ENCODE assay signal across 1 cellular context in the genomic region with DNA sequence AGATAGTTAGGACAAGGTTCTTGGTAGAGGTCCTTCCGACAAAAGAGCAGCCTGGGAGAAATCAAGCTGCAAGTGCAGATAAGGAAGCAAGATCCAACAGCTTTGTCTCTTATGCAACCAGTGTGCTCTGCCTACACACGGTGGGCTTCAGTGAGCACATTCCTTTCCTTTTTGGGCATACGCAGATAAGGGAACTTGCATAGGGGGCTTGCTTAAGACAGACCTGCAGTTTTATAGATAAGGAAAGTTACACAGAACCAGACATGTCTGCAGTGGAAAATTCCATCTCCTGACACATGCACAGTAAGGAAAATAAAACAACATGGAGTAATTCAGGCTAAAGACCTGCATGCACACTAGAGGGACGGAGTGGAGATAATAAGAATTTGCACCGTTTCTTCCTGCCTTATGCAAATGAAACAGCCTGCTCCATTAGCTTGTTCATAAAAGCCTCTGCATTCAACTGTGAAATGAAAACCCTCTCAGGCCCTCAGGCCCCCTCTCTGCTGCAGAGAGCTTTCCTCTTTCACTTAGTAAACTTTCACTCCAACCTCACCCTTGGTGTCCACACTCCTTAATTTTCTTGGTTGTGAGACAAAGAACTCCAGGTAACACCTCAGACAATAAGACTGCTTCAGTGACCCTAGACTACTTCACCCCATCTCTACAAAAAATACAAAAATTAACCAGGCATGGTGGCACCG.
A peak's percentile ranks its signal among the peaks of the same experiment; 100 is the strongest.
TF ChIP-seq lines count a peak whose summit lies in the region.

No MANE protein-coding gene starts in this region.

TF ChIP-seq in K562, 482 proteins besides CTCF, POLR2A, EP300 and RAD21 (continued from another document and continues in another):
- TF ChIP-seq, protein P1, sequence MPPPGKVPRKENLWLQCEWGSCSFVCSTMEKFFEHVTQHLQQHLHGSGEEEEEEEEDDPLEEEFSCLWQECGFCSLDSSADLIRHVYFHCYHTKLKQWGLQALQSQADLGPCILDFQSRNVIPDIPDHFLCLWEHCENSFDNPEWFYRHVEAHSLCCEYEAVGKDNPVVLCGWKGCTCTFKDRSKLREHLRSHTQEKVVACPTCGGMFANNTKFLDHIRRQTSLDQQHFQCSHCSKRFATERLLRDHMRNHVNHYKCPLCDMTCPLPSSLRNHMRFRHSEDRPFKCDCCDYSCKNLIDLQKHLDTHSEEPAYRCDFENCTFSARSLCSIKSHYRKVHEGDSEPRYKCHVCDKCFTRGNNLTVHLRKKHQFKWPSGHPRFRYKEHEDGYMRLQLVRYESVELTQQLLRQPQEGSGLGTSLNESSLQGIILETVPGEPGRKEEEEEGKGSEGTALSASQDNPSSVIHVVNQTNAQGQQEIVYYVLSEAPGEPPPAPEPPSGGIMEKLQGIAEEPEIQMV (tag; conservative IDR thresholded peaks at IDR 0.05; ENCODE audit: low read depth): peak; percentile 94
- no peak; the same call in 1 of the 2 replicates for TF ChIP-seq ZNF785 (CRISPR knock-in tag; IDR thresholded peaks at IDR 0.05)
- TF ChIP-seq TOE1 (IDR thresholded peaks at IDR 0.05; ENCODE audit: borderline replicate concordance): peak; percentile 79
- TF ChIP-seq TOE1 (CRISPR knock-in tag; IDR thresholded peaks at IDR 0.05; ENCODE audit: borderline replicate concordance, low read depth): no peak
- TF ChIP-seq PML (IDR thresholded peaks at IDR 0.05; ENCODE audit: low read length): peak; percentile 100
- TF ChIP-seq, protein P2, sequence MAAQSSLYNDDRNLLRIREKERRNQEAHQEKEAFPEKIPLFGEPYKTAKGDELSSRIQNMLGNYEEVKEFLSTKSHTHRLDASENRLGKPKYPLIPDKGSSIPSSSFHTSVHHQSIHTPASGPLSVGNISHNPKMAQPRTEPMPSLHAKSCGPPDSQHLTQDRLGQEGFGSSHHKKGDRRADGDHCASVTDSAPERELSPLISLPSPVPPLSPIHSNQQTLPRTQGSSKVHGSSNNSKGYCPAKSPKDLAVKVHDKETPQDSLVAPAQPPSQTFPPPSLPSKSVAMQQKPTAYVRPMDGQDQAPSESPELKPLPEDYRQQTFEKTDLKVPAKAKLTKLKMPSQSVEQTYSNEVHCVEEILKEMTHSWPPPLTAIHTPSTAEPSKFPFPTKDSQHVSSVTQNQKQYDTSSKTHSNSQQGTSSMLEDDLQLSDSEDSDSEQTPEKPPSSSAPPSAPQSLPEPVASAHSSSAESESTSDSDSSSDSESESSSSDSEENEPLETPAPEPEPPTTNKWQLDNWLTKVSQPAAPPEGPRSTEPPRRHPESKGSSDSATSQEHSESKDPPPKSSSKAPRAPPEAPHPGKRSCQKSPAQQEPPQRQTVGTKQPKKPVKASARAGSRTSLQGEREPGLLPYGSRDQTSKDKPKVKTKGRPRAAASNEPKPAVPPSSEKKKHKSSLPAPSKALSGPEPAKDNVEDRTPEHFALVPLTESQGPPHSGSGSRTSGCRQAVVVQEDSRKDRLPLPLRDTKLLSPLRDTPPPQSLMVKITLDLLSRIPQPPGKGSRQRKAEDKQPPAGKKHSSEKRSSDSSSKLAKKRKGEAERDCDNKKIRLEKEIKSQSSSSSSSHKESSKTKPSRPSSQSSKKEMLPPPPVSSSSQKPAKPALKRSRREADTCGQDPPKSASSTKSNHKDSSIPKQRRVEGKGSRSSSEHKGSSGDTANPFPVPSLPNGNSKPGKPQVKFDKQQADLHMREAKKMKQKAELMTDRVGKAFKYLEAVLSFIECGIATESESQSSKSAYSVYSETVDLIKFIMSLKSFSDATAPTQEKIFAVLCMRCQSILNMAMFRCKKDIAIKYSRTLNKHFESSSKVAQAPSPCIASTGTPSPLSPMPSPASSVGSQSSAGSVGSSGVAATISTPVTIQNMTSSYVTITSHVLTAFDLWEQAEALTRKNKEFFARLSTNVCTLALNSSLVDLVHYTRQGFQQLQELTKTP (IDR thresholded peaks at IDR 0.05; ENCODE audit: low read depth in 1 of 2, partially characterized antibody in 2 of 2): peak; percentile 41 to 95
- TF ChIP-seq ZKSCAN3 (CRISPR knock-in tag; IDR thresholded peaks at IDR 0.05): peak; percentile 61; the same call in 1 of the 2 replicates
- TF ChIP-seq SAFB2 (IDR thresholded peaks at IDR 0.05; ENCODE audit: borderline replicate concordance, low read depth, low read length, severe bottlenecking): no peak
- TF ChIP-seq ASH1L (IDR thresholded peaks at IDR 0.05; ENCODE audit: borderline replicate concordance, low read depth, partially characterized antibody): peak; percentile 35
- peak; percentile 93 for TF ChIP-seq EGR1 (conservative IDR thresholded peaks at IDR 0.05)
- peak; percentile 94; the same call in 1 of the 2 replicates for TF ChIP-seq ZNF197 (CRISPR knock-in tag; IDR thresholded peaks at IDR 0.05; ENCODE audit: low read depth)
- TF ChIP-seq NFXL1 (CRISPR knock-in tag; IDR thresholded peaks at IDR 0.05): peak; percentile 71; the same call in 1 of the 2 replicates
- peak; percentile 86 for TF ChIP-seq ETV5 (CRISPR knock-in tag; IDR thresholded peaks at IDR 0.05; ENCODE audit: low read depth)
- TF ChIP-seq, protein P3, sequence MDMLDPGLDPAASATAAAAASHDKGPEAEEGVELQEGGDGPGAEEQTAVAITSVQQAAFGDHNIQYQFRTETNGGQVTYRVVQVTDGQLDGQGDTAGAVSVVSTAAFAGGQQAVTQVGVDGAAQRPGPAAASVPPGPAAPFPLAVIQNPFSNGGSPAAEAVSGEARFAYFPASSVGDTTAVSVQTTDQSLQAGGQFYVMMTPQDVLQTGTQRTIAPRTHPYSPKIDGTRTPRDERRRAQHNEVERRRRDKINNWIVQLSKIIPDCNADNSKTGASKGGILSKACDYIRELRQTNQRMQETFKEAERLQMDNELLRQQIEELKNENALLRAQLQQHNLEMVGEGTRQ (CRISPR knock-in tag; IDR thresholded peaks at IDR 0.05): no peak
- TF ChIP-seq, protein P4, sequence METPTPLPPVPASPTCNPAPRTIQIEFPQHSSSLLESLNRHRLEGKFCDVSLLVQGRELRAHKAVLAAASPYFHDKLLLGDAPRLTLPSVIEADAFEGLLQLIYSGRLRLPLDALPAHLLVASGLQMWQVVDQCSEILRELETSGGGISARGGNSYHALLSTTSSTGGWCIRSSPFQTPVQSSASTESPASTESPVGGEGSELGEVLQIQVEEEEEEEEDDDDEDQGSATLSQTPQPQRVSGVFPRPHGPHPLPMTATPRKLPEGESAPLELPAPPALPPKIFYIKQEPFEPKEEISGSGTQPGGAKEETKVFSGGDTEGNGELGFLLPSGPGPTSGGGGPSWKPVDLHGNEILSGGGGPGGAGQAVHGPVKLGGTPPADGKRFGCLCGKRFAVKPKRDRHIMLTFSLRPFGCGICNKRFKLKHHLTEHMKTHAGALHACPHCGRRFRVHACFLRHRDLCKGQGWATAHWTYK (CRISPR knock-in tag; IDR thresholded peaks at IDR 0.05): peak; percentile 99
- peak; percentile 98 for TF ChIP-seq KDM2B (CRISPR knock-in tag; IDR thresholded peaks at IDR 0.05)
- TF ChIP-seq CCNT2 (IDR thresholded peaks at IDR 0.05; ENCODE audit: borderline replicate concordance, extremely low read depth, insufficient read length, low read depth, low read length): peak; percentile 100
- TF ChIP-seq, protein P5, sequence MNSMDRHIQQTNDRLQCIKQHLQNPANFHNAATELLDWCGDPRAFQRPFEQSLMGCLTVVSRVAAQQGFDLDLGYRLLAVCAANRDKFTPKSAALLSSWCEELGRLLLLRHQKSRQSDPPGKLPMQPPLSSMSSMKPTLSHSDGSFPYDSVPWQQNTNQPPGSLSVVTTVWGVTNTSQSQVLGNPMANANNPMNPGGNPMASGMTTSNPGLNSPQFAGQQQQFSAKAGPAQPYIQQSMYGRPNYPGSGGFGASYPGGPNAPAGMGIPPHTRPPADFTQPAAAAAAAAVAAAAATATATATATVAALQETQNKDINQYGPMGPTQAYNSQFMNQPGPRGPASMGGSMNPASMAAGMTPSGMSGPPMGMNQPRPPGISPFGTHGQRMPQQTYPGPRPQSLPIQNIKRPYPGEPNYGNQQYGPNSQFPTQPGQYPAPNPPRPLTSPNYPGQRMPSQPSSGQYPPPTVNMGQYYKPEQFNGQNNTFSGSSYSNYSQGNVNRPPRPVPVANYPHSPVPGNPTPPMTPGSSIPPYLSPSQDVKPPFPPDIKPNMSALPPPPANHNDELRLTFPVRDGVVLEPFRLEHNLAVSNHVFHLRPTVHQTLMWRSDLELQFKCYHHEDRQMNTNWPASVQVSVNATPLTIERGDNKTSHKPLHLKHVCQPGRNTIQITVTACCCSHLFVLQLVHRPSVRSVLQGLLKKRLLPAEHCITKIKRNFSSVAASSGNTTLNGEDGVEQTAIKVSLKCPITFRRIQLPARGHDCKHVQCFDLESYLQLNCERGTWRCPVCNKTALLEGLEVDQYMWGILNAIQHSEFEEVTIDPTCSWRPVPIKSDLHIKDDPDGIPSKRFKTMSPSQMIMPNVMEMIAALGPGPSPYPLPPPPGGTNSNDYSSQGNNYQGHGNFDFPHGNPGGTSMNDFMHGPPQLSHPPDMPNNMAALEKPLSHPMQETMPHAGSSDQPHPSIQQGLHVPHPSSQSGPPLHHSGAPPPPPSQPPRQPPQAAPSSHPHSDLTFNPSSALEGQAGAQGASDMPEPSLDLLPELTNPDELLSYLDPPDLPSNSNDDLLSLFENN (IDR thresholded peaks at IDR 0.05; ENCODE audit: low read depth in 2 of 2, low read length in 2 of 2): peak in 1 of 2 experiments; percentile 98; a peak in 2 of 4 replicates
- peak; percentile 93 for TF ChIP-seq ZNF165 (CRISPR knock-in tag; IDR thresholded peaks at IDR 0.05; ENCODE audit: borderline replicate concordance)
- peak; percentile 99 for TF ChIP-seq MTA2 (IDR thresholded peaks at IDR 0.05; ENCODE audit: low read depth)
- TF ChIP-seq CREB1 (IDR thresholded peaks at IDR 0.05): peak; percentile 87
- peak; percentile 41; the same call in 1 of the 2 replicates for TF ChIP-seq CREB1 (CRISPR knock-in tag; IDR thresholded peaks at IDR 0.05)
- TF ChIP-seq RHOXF2B (CRISPR knock-in tag; conservative IDR thresholded peaks at IDR 0.05): peak; percentile 72
- peak; percentile 93; the same call in 1 of the 2 replicates for TF ChIP-seq TCF7 (IDR thresholded peaks at IDR 0.05; ENCODE audit: borderline replicate concordance)
- peak; percentile 95 for TF ChIP-seq MYNN (IDR thresholded peaks at IDR 0.05)
- no peak for TF ChIP-seq MYNN (CRISPR knock-in tag; IDR thresholded peaks at IDR 0.05)
- TF ChIP-seq, protein P6, sequence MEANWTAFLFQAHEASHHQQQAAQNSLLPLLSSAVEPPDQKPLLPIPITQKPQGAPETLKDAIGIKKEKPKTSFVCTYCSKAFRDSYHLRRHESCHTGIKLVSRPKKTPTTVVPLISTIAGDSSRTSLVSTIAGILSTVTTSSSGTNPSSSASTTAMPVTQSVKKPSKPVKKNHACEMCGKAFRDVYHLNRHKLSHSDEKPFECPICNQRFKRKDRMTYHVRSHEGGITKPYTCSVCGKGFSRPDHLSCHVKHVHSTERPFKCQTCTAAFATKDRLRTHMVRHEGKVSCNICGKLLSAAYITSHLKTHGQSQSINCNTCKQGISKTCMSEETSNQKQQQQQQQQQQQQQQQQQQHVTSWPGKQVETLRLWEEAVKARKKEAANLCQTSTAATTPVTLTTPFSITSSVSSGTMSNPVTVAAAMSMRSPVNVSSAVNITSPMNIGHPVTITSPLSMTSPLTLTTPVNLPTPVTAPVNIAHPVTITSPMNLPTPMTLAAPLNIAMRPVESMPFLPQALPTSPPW (CRISPR knock-in tag; IDR thresholded peaks at IDR 0.05): peak; percentile 75
- peak; percentile 81 for TF ChIP-seq ZKSCAN1 (IDR thresholded peaks at IDR 0.05; ENCODE audit: low read depth, low read length)
- TF ChIP-seq, protein P7, sequence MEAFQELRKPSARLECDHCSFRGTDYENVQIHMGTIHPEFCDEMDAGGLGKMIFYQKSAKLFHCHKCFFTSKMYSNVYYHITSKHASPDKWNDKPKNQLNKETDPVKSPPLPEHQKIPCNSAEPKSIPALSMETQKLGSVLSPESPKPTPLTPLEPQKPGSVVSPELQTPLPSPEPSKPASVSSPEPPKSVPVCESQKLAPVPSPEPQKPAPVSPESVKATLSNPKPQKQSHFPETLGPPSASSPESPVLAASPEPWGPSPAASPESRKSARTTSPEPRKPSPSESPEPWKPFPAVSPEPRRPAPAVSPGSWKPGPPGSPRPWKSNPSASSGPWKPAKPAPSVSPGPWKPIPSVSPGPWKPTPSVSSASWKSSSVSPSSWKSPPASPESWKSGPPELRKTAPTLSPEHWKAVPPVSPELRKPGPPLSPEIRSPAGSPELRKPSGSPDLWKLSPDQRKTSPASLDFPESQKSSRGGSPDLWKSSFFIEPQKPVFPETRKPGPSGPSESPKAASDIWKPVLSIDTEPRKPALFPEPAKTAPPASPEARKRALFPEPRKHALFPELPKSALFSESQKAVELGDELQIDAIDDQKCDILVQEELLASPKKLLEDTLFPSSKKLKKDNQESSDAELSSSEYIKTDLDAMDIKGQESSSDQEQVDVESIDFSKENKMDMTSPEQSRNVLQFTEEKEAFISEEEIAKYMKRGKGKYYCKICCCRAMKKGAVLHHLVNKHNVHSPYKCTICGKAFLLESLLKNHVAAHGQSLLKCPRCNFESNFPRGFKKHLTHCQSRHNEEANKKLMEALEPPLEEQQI (IDR thresholded peaks at IDR 0.05): peak; percentile 100
- no peak for TF ChIP-seq TFAM (CRISPR knock-in tag; conservative IDR thresholded peaks at IDR 0.05)
- no peak for TF ChIP-seq RBFOX2 (IDR thresholded peaks at IDR 0.05; ENCODE audit: low read depth, low read length)
- TF ChIP-seq NR4A1 (CRISPR knock-in tag; IDR thresholded peaks at IDR 0.05): no peak
- TF ChIP-seq NR4A1 (tag; IDR thresholded peaks at IDR 0.05): peak; percentile 100
- TF ChIP-seq NFE2 (IDR thresholded peaks at IDR 0.05; ENCODE audit: low read depth): peak; percentile 75
- no peak for TF ChIP-seq SIN3B (IDR thresholded peaks at IDR 0.05; ENCODE audit: low read depth)
- 0 out of 2 replicates have a peak, but pooled peaks have one; percentile 54 for TF ChIP-seq ZNF780A (CRISPR knock-in tag; IDR thresholded peaks at IDR 0.05)
- TF ChIP-seq, protein P8, sequence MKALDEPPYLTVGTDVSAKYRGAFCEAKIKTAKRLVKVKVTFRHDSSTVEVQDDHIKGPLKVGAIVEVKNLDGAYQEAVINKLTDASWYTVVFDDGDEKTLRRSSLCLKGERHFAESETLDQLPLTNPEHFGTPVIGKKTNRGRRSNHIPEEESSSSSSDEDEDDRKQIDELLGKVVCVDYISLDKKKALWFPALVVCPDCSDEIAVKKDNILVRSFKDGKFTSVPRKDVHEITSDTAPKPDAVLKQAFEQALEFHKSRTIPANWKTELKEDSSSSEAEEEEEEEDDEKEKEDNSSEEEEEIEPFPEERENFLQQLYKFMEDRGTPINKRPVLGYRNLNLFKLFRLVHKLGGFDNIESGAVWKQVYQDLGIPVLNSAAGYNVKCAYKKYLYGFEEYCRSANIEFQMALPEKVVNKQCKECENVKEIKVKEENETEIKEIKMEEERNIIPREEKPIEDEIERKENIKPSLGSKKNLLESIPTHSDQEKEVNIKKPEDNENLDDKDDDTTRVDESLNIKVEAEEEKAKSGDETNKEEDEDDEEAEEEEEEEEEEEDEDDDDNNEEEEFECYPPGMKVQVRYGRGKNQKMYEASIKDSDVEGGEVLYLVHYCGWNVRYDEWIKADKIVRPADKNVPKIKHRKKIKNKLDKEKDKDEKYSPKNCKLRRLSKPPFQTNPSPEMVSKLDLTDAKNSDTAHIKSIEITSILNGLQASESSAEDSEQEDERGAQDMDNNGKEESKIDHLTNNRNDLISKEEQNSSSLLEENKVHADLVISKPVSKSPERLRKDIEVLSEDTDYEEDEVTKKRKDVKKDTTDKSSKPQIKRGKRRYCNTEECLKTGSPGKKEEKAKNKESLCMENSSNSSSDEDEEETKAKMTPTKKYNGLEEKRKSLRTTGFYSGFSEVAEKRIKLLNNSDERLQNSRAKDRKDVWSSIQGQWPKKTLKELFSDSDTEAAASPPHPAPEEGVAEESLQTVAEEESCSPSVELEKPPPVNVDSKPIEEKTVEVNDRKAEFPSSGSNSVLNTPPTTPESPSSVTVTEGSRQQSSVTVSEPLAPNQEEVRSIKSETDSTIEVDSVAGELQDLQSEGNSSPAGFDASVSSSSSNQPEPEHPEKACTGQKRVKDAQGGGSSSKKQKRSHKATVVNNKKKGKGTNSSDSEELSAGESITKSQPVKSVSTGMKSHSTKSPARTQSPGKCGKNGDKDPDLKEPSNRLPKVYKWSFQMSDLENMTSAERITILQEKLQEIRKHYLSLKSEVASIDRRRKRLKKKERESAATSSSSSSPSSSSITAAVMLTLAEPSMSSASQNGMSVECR (CRISPR knock-in tag; IDR thresholded peaks at IDR 0.05): no peak
- TF ChIP-seq KLF1 (tag; IDR thresholded peaks at IDR 0.05): peak; percentile 22; the same call in 1 of the 2 replicates
